ENCODE assay signal across 18 cellular contexts in genomic region chr1:11673089-11673769, GRCh38. TPM values are rescaled to one million over a fixed set of nuclear protein-coding genes. Genes with fewer than 3 reads are reported as not detected.
"Had no signal": no experiment of that assay in that cellular context is flagged by ENCODE, and none has a peak within 500 bp of the region (broad histone marks: within the 10 kb centered on the region; RNA-seq: fewer than 3 reads in every experiment).

No MANE protein-coding gene starts in this region.

- H3K9me3 Mint-ChIP-seq: activated naive CD8-positive, alpha-beta T cell treated with anti-CD3 and anti-CD28 coated beads, Interleukin-2, amount 10 ng/mL, durations not matched to agents 7 days and 5 days; brain; effector memory CD8-positive, alpha-beta T cell had no signal

- H3K4me1 Mint-ChIP-seq: activated CD4-positive, alpha-beta T cell treated with anti-CD3 and anti-CD28 coated beads for 36 hours; brain had no signal

- H3K27ac Mint-ChIP-seq: activated CD4-positive, alpha-beta T cell treated with anti-CD3 and anti-CD28 coated beads for 36 hours; activated CD8-positive, alpha-beta T cell treated with anti-CD3 and anti-CD28 coated beads, Interleukin-2, amount 10 ng/mL, durations not matched to agents 7 days and 5 days; activated naive CD8-positive, alpha-beta T cell treated with anti-CD3 and anti-CD28 coated beads, Interleukin-2, amount 10 ng/mL, durations not matched to agents 7 days and 5 days; brain; effector memory CD8-positive, alpha-beta T cell had no signal

- H3K27me3 ChIP-seq: heart left ventricle, ovary, thyroid gland had no signal

- H3K27me3 Mint-ChIP-seq: activated CD4-positive, alpha-beta T cell treated with anti-CD3 and anti-CD28 coated beads for 36 hours; activated naive CD8-positive, alpha-beta T cell treated with anti-CD3 and anti-CD28 coated beads, Interleukin-2, amount 10 ng/mL, durations not matched to agents 7 days and 5 days; effector memory CD8-positive, alpha-beta T cell had no signal

- H3K4me3 ChIP-seq: heart left ventricle, lower lobe of right lung, ovary, thyroid gland had no signal

- H3K9me3 ChIP-seq: heart left ventricle, lower lobe of right lung, ovary, thyroid gland had no signal

- ATAC-seq: activated CD8-positive, alpha-beta T cell treated with anti-CD3 and anti-CD28 coated beads, Interleukin-2, amount 10 ng/mL, durations not matched to agents 7 days and 5 days; effector memory CD8-positive, alpha-beta T cell; heart left ventricle; left cardiac atrium; lower lobe of right lung had no signal

- H3K4me3 Mint-ChIP-seq: activated CD4-positive, alpha-beta T cell treated with anti-CD3 and anti-CD28 coated beads for 36 hours; activated CD8-positive, alpha-beta T cell treated with anti-CD3 and anti-CD28 coated beads, Interleukin-2, amount 10 ng/mL, durations not matched to agents 7 days and 5 days; activated naive CD8-positive, alpha-beta T cell treated with anti-CD3 and anti-CD28 coated beads, Interleukin-2, amount 10 ng/mL, durations not matched to agents 7 days and 5 days; brain; effector memory CD8-positive, alpha-beta T cell had no signal

- H3K27ac ChIP-seq: heart left ventricle, lower lobe of right lung, ovary, thyroid gland, WERI-Rb-1 had no signal

- H3K4me1 ChIP-seq: thyroid gland had no signal

- DNase-seq: activated CD4-positive, alpha-beta T cell treated with anti-CD3 and anti-CD28 coated beads for 36 hours; activated CD8-positive, alpha-beta memory T cell treated with anti-CD3 and anti-CD28 coated beads, Interleukin-2, amount 50 U/mL, for 4 hours; activated CD8-positive, alpha-beta T cell treated with anti-CD3 and anti-CD28 coated beads, Interleukin-2, amount 10 ng/mL, durations not matched to agents 7 days and 5 days; activated gamma-delta T cell treated with Interleukin-2 at 50 U/mL for 16 hours; activated naive CD8-positive, alpha-beta T cell treated with anti-CD3 and anti-CD28 coated beads, Interleukin-2, amount 10 ng/mL, durations not matched to agents 7 days and 5 days; cerebellar nuclear complex; dermis blood vessel endothelial cell; effector memory CD8-positive, alpha-beta T cell; foreskin melanocyte; heart left ventricle; left cardiac atrium; lower lobe of right lung; ovary; stimulated activated CD4-positive, alpha-beta T cell treated with anti-CD3 and anti-CD28 coated beads, Interleukin-12 subunit alpha, Interleukin-12 subunit beta, amount 100 ng/mL, for 4 hours; stimulated activated CD4-positive, alpha-beta T cell treated with anti-CD3 and anti-CD28 coated beads, Interleukin-2, amount 100 ng/mL, for 24 hours; thyroid gland; WERI-Rb-1 had no signal

RNA-seq across cellular contexts. Expression of gene DRAXIN, which starts 18.3 kb away (rescaled TPM):
- total RNA-seq: thyroid gland had no signal
